ENCODE assay signal across 1 cellular context in the genomic region with DNA sequence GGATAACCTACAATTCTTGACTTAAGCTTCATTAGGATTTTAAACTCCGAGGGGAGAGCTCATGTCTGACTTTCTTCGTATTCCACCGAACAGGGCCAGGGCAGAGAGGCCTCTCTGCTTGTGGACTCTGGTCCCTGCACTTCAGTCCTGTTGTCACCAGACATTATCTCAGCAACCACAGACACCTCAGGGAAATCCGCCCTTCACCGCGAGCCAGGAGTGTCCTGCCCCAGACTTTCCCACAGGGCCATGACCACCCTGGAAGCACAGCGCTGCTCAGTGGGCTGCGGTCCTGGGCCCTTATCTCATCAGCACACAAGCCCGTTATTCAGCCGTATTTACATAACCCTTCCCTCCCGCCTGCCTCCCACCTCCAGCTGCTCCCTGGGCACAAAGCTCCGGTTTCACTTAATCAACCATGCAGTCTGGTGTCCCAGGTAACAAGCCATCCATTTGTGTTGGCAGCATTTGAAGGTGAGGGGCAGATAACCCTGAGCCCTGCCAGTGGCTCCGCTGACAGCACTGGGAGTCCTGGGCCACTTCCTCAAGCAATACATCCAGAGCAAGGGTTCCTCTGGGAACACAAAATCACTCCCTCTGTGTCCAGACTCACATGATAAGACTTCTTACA.
TF ChIP-seq lines count a peak whose summit lies in the region.

No MANE protein-coding gene starts in this region.

TF ChIP-seq in HepG2, 621 proteins besides CTCF, POLR2A, EP300 and RAD21 (continued from another document and continues in another):
- TF ChIP-seq, protein P1, sequence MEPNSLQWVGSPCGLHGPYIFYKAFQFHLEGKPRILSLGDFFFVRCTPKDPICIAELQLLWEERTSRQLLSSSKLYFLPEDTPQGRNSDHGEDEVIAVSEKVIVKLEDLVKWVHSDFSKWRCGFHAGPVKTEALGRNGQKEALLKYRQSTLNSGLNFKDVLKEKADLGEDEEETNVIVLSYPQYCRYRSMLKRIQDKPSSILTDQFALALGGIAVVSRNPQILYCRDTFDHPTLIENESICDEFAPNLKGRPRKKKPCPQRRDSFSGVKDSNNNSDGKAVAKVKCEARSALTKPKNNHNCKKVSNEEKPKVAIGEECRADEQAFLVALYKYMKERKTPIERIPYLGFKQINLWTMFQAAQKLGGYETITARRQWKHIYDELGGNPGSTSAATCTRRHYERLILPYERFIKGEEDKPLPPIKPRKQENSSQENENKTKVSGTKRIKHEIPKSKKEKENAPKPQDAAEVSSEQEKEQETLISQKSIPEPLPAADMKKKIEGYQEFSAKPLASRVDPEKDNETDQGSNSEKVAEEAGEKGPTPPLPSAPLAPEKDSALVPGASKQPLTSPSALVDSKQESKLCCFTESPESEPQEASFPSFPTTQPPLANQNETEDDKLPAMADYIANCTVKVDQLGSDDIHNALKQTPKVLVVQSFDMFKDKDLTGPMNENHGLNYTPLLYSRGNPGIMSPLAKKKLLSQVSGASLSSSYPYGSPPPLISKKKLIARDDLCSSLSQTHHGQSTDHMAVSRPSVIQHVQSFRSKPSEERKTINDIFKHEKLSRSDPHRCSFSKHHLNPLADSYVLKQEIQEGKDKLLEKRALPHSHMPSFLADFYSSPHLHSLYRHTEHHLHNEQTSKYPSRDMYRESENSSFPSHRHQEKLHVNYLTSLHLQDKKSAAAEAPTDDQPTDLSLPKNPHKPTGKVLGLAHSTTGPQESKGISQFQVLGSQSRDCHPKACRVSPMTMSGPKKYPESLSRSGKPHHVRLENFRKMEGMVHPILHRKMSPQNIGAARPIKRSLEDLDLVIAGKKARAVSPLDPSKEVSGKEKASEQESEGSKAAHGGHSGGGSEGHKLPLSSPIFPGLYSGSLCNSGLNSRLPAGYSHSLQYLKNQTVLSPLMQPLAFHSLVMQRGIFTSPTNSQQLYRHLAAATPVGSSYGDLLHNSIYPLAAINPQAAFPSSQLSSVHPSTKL (CRISPR knock-in tag; IDR thresholded peaks at IDR 0.05) = peak; percentile 90
- no peak for TF ChIP-seq PAWR (CRISPR knock-in tag; IDR thresholded peaks at IDR 0.05; ENCODE audit: borderline replicate concordance)
- peak; percentile 64; the same call in 1 of the 2 replicates for TF ChIP-seq ZSCAN29 (CRISPR knock-in tag; conservative IDR thresholded peaks at IDR 0.05)
- TF ChIP-seq, protein P2, sequence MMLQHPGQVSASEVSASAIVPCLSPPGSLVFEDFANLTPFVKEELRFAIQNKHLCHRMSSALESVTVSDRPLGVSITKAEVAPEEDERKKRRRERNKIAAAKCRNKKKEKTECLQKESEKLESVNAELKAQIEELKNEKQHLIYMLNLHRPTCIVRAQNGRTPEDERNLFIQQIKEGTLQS (CRISPR knock-in tag; IDR thresholded peaks at IDR 0.05) = peak; percentile 72
- TF ChIP-seq, protein P3, sequence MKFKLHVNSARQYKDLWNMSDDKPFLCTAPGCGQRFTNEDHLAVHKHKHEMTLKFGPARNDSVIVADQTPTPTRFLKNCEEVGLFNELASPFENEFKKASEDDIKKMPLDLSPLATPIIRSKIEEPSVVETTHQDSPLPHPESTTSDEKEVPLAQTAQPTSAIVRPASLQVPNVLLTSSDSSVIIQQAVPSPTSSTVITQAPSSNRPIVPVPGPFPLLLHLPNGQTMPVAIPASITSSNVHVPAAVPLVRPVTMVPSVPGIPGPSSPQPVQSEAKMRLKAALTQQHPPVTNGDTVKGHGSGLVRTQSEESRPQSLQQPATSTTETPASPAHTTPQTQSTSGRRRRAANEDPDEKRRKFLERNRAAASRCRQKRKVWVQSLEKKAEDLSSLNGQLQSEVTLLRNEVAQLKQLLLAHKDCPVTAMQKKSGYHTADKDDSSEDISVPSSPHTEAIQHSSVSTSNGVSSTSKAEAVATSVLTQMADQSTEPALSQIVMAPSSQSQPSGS (CRISPR knock-in tag; IDR thresholded peaks at IDR 0.05) = peak; percentile 86
- TF ChIP-seq SNAPC2 (CRISPR knock-in tag; IDR thresholded peaks at IDR 0.05) = peak; percentile 59; the same call in 1 of the 2 replicates
- 0 out of 2 replicates have a peak, but pooled peaks have one; percentile 14 for TF ChIP-seq EED (CRISPR knock-in tag; IDR thresholded peaks at IDR 0.05)
- TF ChIP-seq MXD4 (CRISPR knock-in tag; IDR thresholded peaks at IDR 0.05) = peak; percentile 61; the same call in 1 of the 2 replicates
- TF ChIP-seq TGIF2 (CRISPR knock-in tag; IDR thresholded peaks at IDR 0.05) = 0 out of 2 replicates have a peak, but pooled peaks have one; percentile 66
- 0 out of 2 replicates have a peak, but pooled peaks have one; percentile 29 for TF ChIP-seq ZNF703 (CRISPR knock-in tag; IDR thresholded peaks at IDR 0.05; ENCODE audit: borderline replicate concordance)
- 0 out of 2 replicates have a peak, but pooled peaks have one; percentile 47 for TF ChIP-seq TAF1 (CRISPR knock-in tag; IDR thresholded peaks at IDR 0.05)
- peak; percentile 69 for TF ChIP-seq ZBTB7A (CRISPR knock-in tag; IDR thresholded peaks at IDR 0.05)
- TF ChIP-seq, protein P4, sequence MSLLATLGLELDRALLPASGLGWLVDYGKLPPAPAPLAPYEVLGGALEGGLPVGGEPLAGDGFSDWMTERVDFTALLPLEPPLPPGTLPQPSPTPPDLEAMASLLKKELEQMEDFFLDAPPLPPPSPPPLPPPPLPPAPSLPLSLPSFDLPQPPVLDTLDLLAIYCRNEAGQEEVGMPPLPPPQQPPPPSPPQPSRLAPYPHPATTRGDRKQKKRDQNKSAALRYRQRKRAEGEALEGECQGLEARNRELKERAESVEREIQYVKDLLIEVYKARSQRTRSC (CRISPR knock-in tag; IDR thresholded peaks at IDR 0.05; ENCODE audit: low read depth) = 0 out of 2 replicates have a peak, but pooled peaks have one; percentile 51
- no peak for TF ChIP-seq ZNF670 (CRISPR knock-in tag; IDR thresholded peaks at IDR 0.05; ENCODE audit: borderline replicate concordance)
- TF ChIP-seq, protein P5, sequence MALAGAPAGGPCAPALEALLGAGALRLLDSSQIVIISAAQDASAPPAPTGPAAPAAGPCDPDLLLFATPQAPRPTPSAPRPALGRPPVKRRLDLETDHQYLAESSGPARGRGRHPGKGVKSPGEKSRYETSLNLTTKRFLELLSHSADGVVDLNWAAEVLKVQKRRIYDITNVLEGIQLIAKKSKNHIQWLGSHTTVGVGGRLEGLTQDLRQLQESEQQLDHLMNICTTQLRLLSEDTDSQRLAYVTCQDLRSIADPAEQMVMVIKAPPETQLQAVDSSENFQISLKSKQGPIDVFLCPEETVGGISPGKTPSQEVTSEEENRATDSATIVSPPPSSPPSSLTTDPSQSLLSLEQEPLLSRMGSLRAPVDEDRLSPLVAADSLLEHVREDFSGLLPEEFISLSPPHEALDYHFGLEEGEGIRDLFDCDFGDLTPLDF (CRISPR knock-in tag; IDR thresholded peaks at IDR 0.05) = 0 out of 2 replicates have a peak, but pooled peaks have one; percentile 37
- TF ChIP-seq NFYB (CRISPR knock-in tag; IDR thresholded peaks at IDR 0.05) = no peak
- TF ChIP-seq ISL2 (CRISPR knock-in tag; IDR thresholded peaks at IDR 0.05) = peak; percentile 89
- TF ChIP-seq, protein P6, sequence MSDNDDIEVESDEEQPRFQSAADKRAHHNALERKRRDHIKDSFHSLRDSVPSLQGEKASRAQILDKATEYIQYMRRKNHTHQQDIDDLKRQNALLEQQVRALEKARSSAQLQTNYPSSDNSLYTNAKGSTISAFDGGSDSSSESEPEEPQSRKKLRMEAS (IDR thresholded peaks at IDR 0.05) = peak; percentile 75
- peak; percentile 69 for TF ChIP-seq XRCC5 (optimal IDR thresholded peaks at IDR 0.05; ENCODE audit: low read length)
- peak; percentile 49 for TF ChIP-seq ZNF781 (CRISPR knock-in tag; IDR thresholded peaks at IDR 0.05; ENCODE audit: borderline replicate concordance, not compliant biosample characterization)
- peak; percentile 32 for TF ChIP-seq CCAR2 (optimal IDR thresholded peaks at IDR 0.05; ENCODE audit: low read depth, low read length)
- no peak for TF ChIP-seq SOX13 (IDR thresholded peaks at IDR 0.05)
- TF ChIP-seq SOX13 (CRISPR knock-in tag; conservative IDR thresholded peaks at IDR 0.05 in 1 of 2, IDR thresholded peaks at IDR 0.05 in 1 of 2) = peak in 1 of 2 experiments; percentile 83; a peak in 2 of 4 replicates
- peak; percentile 31 for TF ChIP-seq CEBPG (CRISPR knock-in tag; IDR thresholded peaks at IDR 0.05)
- TF ChIP-seq SALL2 (CRISPR knock-in tag; IDR thresholded peaks at IDR 0.05) = peak; percentile 26; the same call in 1 of the 2 replicates
- TF ChIP-seq ZNF205 (CRISPR knock-in tag; IDR thresholded peaks at IDR 0.05) = peak; percentile 80
- peak; percentile 47 for TF ChIP-seq GATAD1 (CRISPR knock-in tag; IDR thresholded peaks at IDR 0.05)
- TF ChIP-seq, protein P7, sequence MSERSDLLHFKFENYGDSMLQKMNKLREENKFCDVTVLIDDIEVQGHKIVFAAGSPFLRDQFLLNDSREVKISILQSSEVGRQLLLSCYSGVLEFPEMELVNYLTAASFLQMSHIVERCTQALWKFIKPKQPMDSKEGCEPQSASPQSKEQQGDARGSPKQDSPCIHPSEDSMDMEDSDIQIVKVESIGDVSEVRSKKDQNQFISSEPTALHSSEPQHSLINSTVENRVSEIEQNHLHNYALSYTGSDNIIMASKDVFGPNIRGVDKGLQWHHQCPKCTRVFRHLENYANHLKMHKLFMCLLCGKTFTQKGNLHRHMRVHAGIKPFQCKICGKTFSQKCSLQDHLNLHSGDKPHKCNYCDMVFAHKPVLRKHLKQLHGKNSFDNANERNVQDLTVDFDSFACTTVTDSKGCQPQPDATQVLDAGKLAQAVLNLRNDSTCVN (CRISPR knock-in tag; IDR thresholded peaks at IDR 0.05; ENCODE audit: borderline replicate concordance) = 0 out of 2 replicates have a peak, but pooled peaks have one; percentile 19
- peak; percentile 70 for TF ChIP-seq POLR2G (IDR thresholded peaks at IDR 0.05; ENCODE audit: low read depth, low read length)
- TF ChIP-seq, protein P8, sequence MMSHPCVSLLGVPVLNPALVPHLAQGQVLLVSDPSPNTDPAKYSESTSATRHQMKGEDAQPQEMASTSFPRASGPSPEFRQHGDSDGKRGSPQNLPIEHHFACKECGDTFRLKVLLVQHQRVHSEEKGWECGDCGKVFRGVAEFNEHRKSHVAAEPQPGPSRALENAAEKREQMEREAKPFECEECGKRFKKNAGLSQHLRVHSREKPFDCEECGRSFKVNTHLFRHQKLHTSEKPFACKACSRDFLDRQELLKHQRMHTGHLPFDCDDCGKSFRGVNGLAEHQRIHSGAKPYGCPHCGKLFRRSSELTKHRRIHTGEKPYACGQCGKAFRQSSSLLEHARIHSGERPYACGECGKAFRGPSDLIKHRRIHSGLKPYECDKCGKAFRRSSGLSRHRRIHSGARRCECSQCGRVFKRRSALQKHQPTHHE (CRISPR knock-in tag; IDR thresholded peaks at IDR 0.05; ENCODE audit: borderline replicate concordance) = peak; percentile 50; the same call in 1 of the 2 replicates
- TF ChIP-seq, protein P9, sequence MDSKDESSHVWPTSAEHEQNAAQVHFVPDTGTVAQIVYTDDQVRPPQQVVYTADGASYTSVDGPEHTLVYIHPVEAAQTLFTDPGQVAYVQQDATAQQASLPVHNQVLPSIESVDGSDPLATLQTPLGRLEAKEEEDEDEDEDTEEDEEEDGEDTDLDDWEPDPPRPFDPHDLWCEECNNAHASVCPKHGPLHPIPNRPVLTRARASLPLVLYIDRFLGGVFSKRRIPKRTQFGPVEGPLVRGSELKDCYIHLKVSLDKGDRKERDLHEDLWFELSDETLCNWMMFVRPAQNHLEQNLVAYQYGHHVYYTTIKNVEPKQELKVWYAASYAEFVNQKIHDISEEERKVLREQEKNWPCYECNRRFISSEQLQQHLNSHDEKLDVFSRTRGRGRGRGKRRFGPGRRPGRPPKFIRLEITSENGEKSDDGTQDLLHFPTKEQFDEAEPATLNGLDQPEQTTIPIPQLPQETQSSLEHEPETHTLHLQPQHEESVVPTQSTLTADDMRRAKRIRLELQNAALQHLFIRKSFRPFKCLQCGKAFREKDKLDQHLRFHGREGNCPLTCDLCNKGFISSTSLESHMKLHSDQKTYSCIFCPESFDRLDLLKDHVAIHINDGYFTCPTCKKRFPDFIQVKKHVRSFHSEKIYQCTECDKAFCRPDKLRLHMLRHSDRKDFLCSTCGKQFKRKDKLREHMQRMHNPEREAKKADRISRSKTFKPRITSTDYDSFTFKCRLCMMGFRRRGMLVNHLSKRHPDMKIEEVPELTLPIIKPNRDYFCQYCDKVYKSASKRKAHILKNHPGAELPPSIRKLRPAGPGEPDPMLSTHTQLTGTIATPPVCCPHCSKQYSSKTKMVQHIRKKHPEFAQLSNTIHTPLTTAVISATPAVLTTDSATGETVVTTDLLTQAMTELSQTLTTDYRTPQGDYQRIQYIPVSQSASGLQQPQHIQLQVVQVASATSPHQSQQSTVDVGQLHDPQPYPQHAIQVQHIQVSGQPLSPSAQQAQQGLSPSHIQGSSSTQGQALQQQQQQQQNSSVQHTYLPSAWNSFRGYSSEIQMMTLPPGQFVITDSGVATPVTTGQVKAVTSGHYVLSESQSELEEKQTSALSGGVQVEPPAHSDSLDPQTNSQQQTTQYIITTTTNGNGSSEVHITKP (CRISPR knock-in tag; IDR thresholded peaks at IDR 0.05; ENCODE audit: low read depth) = 0 out of 2 replicates have a peak, but pooled peaks have one; percentile 35
- peak; percentile 39; the same call in 1 of the 2 replicates for TF ChIP-seq ZNF777 (CRISPR knock-in tag; IDR thresholded peaks at IDR 0.05)
- TF ChIP-seq KAT7 (CRISPR knock-in tag; IDR thresholded peaks at IDR 0.05; ENCODE audit: borderline replicate concordance) = 0 out of 2 replicates have a peak, but pooled peaks have one; percentile 27
- TF ChIP-seq, protein P10, sequence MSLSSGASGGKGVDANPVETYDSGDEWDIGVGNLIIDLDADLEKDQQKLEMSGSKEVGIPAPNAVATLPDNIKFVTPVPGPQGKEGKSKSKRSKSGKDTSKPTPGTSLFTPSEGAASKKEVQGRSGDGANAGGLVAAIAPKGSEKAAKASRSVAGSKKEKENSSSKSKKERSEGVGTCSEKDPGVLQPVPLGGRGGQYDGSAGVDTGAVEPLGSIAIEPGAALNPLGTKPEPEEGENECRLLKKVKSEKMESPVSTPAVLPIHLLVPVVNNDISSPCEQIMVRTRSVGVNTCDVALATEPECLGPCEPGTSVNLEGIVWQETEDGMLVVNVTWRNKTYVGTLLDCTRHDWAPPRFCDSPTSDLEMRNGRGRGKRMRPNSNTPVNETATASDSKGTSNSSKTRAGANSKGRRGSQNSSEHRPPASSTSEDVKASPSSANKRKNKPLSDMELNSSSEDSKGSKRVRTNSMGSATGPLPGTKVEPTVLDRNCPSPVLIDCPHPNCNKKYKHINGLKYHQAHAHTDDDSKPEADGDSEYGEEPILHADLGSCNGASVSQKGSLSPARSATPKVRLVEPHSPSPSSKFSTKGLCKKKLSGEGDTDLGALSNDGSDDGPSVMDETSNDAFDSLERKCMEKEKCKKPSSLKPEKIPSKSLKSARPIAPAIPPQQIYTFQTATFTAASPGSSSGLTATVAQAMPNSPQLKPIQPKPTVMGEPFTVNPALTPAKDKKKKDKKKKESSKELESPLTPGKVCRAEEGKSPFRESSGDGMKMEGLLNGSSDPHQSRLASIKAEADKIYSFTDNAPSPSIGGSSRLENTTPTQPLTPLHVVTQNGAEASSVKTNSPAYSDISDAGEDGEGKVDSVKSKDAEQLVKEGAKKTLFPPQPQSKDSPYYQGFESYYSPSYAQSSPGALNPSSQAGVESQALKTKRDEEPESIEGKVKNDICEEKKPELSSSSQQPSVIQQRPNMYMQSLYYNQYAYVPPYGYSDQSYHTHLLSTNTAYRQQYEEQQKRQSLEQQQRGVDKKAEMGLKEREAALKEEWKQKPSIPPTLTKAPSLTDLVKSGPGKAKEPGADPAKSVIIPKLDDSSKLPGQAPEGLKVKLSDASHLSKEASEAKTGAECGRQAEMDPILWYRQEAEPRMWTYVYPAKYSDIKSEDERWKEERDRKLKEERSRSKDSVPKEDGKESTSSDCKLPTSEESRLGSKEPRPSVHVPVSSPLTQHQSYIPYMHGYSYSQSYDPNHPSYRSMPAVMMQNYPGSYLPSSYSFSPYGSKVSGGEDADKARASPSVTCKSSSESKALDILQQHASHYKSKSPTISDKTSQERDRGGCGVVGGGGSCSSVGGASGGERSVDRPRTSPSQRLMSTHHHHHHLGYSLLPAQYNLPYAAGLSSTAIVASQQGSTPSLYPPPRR (CRISPR knock-in tag; IDR thresholded peaks at IDR 0.05; ENCODE audit: borderline replicate concordance) = peak; percentile 90
- TF ChIP-seq CCDC6 (CRISPR knock-in tag; IDR thresholded peaks at IDR 0.05) = 0 out of 2 replicates have a peak, but pooled peaks have one; percentile 73
- peak; percentile 73; the same call in 1 of the 2 replicates for TF ChIP-seq FOXC1 (CRISPR knock-in tag; IDR thresholded peaks at IDR 0.05; ENCODE audit: borderline replicate concordance)
